10 cellular contexts compared by ENCODE assay signal in the genomic region with DNA sequence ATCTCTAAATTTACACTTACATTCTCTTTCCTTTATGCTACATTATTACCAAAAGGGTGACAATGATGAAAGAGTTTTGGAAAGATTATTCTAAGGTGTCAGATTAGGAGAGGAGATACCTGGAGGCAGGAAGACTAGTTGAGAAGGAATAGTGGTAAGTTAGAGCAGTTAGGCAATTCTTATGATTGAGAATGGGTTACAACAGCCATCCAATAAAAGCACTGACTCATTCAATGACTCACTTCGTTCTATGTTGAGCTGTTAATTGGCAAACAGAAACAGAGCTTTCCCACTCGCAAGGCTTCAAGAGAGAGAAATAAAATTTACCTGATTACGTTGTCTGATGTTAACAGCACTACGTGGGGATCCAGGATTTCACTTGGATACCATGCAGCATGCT. TPM values are rescaled to one million over a fixed set of nuclear protein-coding genes. Genes with fewer than 3 reads are reported as not detected.
DNase-seq lines count a peak whose midpoint lies in the region; ATAC-seq, FAIRE-seq and TF ChIP-seq lines count a peak whose summit lies in the region.
"Had no signal": no experiment of that assay in that cellular context is flagged by ENCODE, and none has a peak within 500 bp of the region (broad histone marks: within the 10 kb centered on the region; RNA-seq: fewer than 3 reads in every experiment).

No MANE protein-coding gene starts in this region.

- CTCF ChIA-PET in A549 (lab: Yijun Ruan, JAX) = interaction anchor here (1.1 to 2.1 kb wide), 4 partner anchors 9 to 1009 kb away, joined by 3 to 7 read pairs (median 6); a partner anchor contains a TSS

- H3K27ac Mint-ChIP-seq in HFFc6 = peak overlapping the region; percentile 92
- H3K27ac Mint-ChIP-seq in activated naive CD8-positive, alpha-beta T cell treated with anti-CD3 and anti-CD28 coated beads, Interleukin-2, amount 50 U/mL, for 24 hours = peak overlapping the region; percentile 72

- no peaks in the 10 kb centered on the region for H3K27me3 ChIP-seq in keratinocyte (ENCODE audit: control insufficient read depth, extremely low read depth, insufficient read depth, low read length)

- no peaks in the 10 kb centered on the region for H3K9me3 Mint-ChIP-seq in HFFc6
- H3K9me3 Mint-ChIP-seq in activated naive CD8-positive, alpha-beta T cell treated with anti-CD3 and anti-CD28 coated beads, Interleukin-2, amount 50 U/mL, for 24 hours = no peaks in the 10 kb centered on the region

- no peak overlapping the region for H3K27ac ChIP-seq in A549
- H3K27ac ChIP-seq in keratinocyte (ENCODE audit: control insufficient read depth, insufficient read depth, low read length) = peak overlapping the region; percentile 78

- FAIRE-seq in A549 (lab: Jason Lieb, UNC) = no peak
- FAIRE-seq in keratinocyte (lab: Jason Lieb, UNC) = peak; percentile 93

- no peak overlapping the region for H2AFZ ChIP-seq in keratinocyte (ENCODE audit: control insufficient read depth, low read length)

- DNase-seq in A549 (ENCODE audit: low read depth in 1 of 2, low spot score in 1 of 2) (peak in 1 of 2 experiments; percentile 25), HFFc6 (peak; percentile 89), keratinocyte (ENCODE audit: low read depth, low spot score) (no peak), islet precursor cell (no peak), SKM-1 treated with dmso at 0.1 percent for 144 hours (lab: John Stamatoyannopoulos, UW; ENCODE audit: unreplicated experiment) (no peak)
- no peak for DNase-seq in activated naive CD8-positive, alpha-beta T cell treated with anti-CD3 and anti-CD28 coated beads, Interleukin-2, amount 50 U/mL, for 24 hours
- DNase-seq: DMS79, left cardiac atrium had no signal

- H3K4me3 Mint-ChIP-seq in HFFc6 = peak overlapping the region; percentile 76
- H3K4me3 Mint-ChIP-seq in activated naive CD8-positive, alpha-beta T cell treated with anti-CD3 and anti-CD28 coated beads, Interleukin-2, amount 50 U/mL, for 24 hours = peak overlapping the region; percentile 17

- ATAC-seq in A549 (no peak), GM19023 (IDR thresholded peaks at IDR 0.05; ENCODE audit: unreplicated experiment) (no peak), GM21717 (IDR thresholded peaks at IDR 0.05; ENCODE audit: unreplicated experiment) (no peak)
- peak; percentile 74 for ATAC-seq in activated naive CD8-positive, alpha-beta T cell treated with anti-CD3 and anti-CD28 coated beads, Interleukin-2, amount 50 U/mL, for 24 hours

- H3K9ac ChIP-seq in keratinocyte (ENCODE audit: control insufficient read depth, extremely low read depth, insufficient read depth, low read length) = peak overlapping the region; percentile 57

- POLR2A ChIA-PET in A549 (lab: Yijun Ruan, JAX) = no interaction called here

- no peak for TF ChIP-seq CTCF in A549 (IDR thresholded peaks at IDR 0.05)
- TF ChIP-seq CTCF in HFFc6 (IDR thresholded peaks at IDR 0.05) = no peak
- TF ChIP-seq CTCF in keratinocyte (optimal IDR thresholded peaks at IDR 0.05 in 1 of 3, IDR thresholded peaks at IDR 0.05 in 1 of 3, conservative IDR thresholded peaks at IDR 0.05 in 1 of 3; ENCODE audit: extremely low read depth in 1 of 3, insufficient read depth in 2 of 3, low read length in 3 of 3) = no peak

- no peak for TF ChIP-seq EP300 in A549 (IDR thresholded peaks at IDR 0.05)

- H3K79me2 ChIP-seq in keratinocyte (ENCODE audit: control insufficient read depth, insufficient read depth, low read length) = peaks cover 44% of the 10 kb centered on the region

- peaks cover 43% of the 10 kb centered on the region for H3K36me3 Mint-ChIP-seq in HFFc6 (ENCODE audit: low read depth)
- peaks cover 56% of the 10 kb centered on the region for H3K36me3 Mint-ChIP-seq in activated naive CD8-positive, alpha-beta T cell treated with anti-CD3 and anti-CD28 coated beads, Interleukin-2, amount 50 U/mL, for 24 hours (ENCODE audit: low read depth)

- no peaks in the 10 kb centered on the region for H3K9me3 ChIP-seq in A549
- no peaks in the 10 kb centered on the region for H3K9me3 ChIP-seq in keratinocyte (ENCODE audit: control insufficient read depth, low read depth, low read length)

- peaks cover 18 to 34% of the 10 kb centered on the region in 2 experiments for H3K36me3 ChIP-seq in keratinocyte (ENCODE audit: control insufficient read depth in 2 of 2, extremely low read depth in 1 of 2, insufficient read depth in 2 of 2, low read length in 2 of 2)

- H3K4me2 ChIP-seq in A549 = peak overlapping the region; percentile 0; the same call in 1 of the 3 replicates
- peak overlapping the region; percentile 74 for H3K4me2 ChIP-seq in keratinocyte (ENCODE audit: control insufficient read depth, extremely low read depth, insufficient read depth, low read depth, low read length)

- H3K9me1 ChIP-seq in keratinocyte (ENCODE audit: control insufficient read depth, extremely low read depth, insufficient read depth, low read length) = peaks cover 3% of the 10 kb centered on the region

- no peaks in the 10 kb centered on the region for H4K20me1 ChIP-seq in keratinocyte (ENCODE audit: control insufficient read depth, extremely low read depth, insufficient read depth, low read length)

- no peak for TF ChIP-seq POLR2A in A549 (IDR thresholded peaks at IDR 0.05; ENCODE audit: low read length)

- H3K4me1 Mint-ChIP-seq in HFFc6 (ENCODE audit: low read depth) = peaks cover 20% of the 10 kb centered on the region
- H3K4me1 Mint-ChIP-seq in activated naive CD8-positive, alpha-beta T cell treated with anti-CD3 and anti-CD28 coated beads, Interleukin-2, amount 50 U/mL, for 24 hours = peaks cover 56% of the 10 kb centered on the region

- TF ChIP-seq RAD21 in A549 (conservative IDR thresholded peaks at IDR 0.05 in 1 of 2, IDR thresholded peaks at IDR 0.05 in 1 of 2) = no peak

- 66% methylated on average over 4 of the region's 4 CpGs for WGBS in A549 (ENCODE audit: missing lambda C conversion rate)

- dilution Hi-C loops in keratinocyte (cut with MboI; ENCODE audit: extremely low pct_ligation_motif_present, low sequenced_read_pairs) = no loop called here

- H3K4me3 ChIP-seq in A549 (no peak overlapping the region), keratinocyte (ENCODE audit: control insufficient read depth in 2 of 3, extremely low read depth in 1 of 3, insufficient read depth in 2 of 3, low read depth in 1 of 3, low read length in 3 of 3) (no peak overlapping the region)

- no peaks in the 10 kb centered on the region; the same call in 1 of the 2 replicates for H3K27me3 Mint-ChIP-seq in HFFc6 (ENCODE audit: insufficient read depth)
- H3K27me3 Mint-ChIP-seq in activated naive CD8-positive, alpha-beta T cell treated with anti-CD3 and anti-CD28 coated beads, Interleukin-2, amount 50 U/mL, for 24 hours = no peaks in the 10 kb centered on the region

- peaks cover 24% of the 10 kb centered on the region for H3K4me1 ChIP-seq in A549
- H3K4me1 ChIP-seq in keratinocyte (ENCODE audit: control insufficient read depth, extremely low read depth, insufficient read depth, low read length) = peaks cover 22% of the 10 kb centered on the region

RNA-seq across cellular contexts. Expression of a gene that starts 5.8 kb away (rescaled TPM):
- polyA plus RNA-seq in A549 (2011; rRNA removed) (175 and 180 TPM in 2 replicates), A549 (2017; fragmentation: RNase III; extraction: RNeasy Plus Mini Kit Qiagen cat#74134 plus additional on column Dnase treatment) (121 to 133 TPM (median 121 TPM) in 3 replicates), keratinocyte (53.6 to 81.5 TPM (median 64.9 TPM) in 3 replicates)
- polyA plus RNA-seq in A549 (2012; cell fraction: cytosol; rRNA removed) = 104 and 114 TPM in 2 replicates
- 70.5 and 76.3 TPM in 2 replicates for polyA plus RNA-seq in A549 (2012; cell fraction: nucleus; rRNA removed)
- polyA minus RNA-seq in A549 (2011; rRNA and poly(A)+ RNA removed) = 128 and 136 TPM in 2 replicates
- 10 to 100 TPM; 49.3 to 68.7 (median 64.2) TPM for total RNA-seq in HFFc6 (2021; fragmentation: NEBNext Ultra II Directional; extraction: Animal tissue kit (Norgen Biotek cat#: 25700))
- 49.1 TPM for polyA plus RNA-seq in keratinocyte (2011; ENCODE audit: low read depth)
- 48.9 and 81.0 TPM in 2 replicates for polyA plus RNA-seq in keratinocyte (2011; cell fraction: cytosol; rRNA removed)
- polyA plus RNA-seq in keratinocyte (2011; cell fraction: nucleus; rRNA removed) = 53.3 and 57.4 TPM in 2 replicates
- polyA plus RNA-seq in keratinocyte (2012; ENCODE audit: low replicate concordance) = 45.7 and 66.6 TPM in 2 replicates
- 46.5 to 113 TPM (median 52.8 TPM) in 3 replicates for polyA minus RNA-seq in keratinocyte
- polyA minus RNA-seq in keratinocyte (2011; cell fraction: cytosol; rRNA and poly(A)+ RNA removed) = 42.4 TPM
- polyA minus RNA-seq in keratinocyte (2011; cell fraction: nucleus; rRNA and poly(A)+ RNA removed) = 29.1 and 36.3 TPM in 2 replicates

RNA-seq across cellular contexts. Expression of a gene that starts 6.3 kb away (rescaled TPM):
- polyA plus RNA-seq in A549 (2011; rRNA removed) = 62.9 and 67.6 TPM in 2 replicates
- 38.2 and 49.2 TPM in 2 replicates for polyA plus RNA-seq in A549 (2012; cell fraction: cytosol; rRNA removed)
- 26.4 and 43.8 TPM in 2 replicates for polyA plus RNA-seq in A549 (2012; cell fraction: nucleus; rRNA removed)
- polyA plus RNA-seq in A549 (2017; fragmentation: RNase III; extraction: RNeasy Plus Mini Kit Qiagen cat#74134 plus additional on column Dnase treatment) = 71.9 to 81.2 TPM (median 72.8 TPM) in 3 replicates
- 24.1 and 26.2 TPM in 2 replicates for polyA minus RNA-seq in A549 (2011; rRNA and poly(A)+ RNA removed)
- 10 to 100 TPM; 20.4 to 25.6 (median 22.5) TPM for total RNA-seq in HFFc6 (2021; fragmentation: NEBNext Ultra II Directional; extraction: Animal tissue kit (Norgen Biotek cat#: 25700))
- 18.5 to 22.5 TPM (median 22.1 TPM) in 3 replicates for polyA plus RNA-seq in keratinocyte
- polyA plus RNA-seq in keratinocyte (2011; ENCODE audit: low read depth) = 24.3 TPM
- polyA plus RNA-seq in keratinocyte (2011; cell fraction: cytosol; rRNA removed) = 12.8 and 17.2 TPM in 2 replicates
- 30.3 and 33.9 TPM in 2 replicates for polyA plus RNA-seq in keratinocyte (2011; cell fraction: nucleus; rRNA removed)
- polyA plus RNA-seq in keratinocyte (2012; ENCODE audit: low replicate concordance) = 16.8 and 45.4 TPM in 2 replicates
- 2.6 to 13.3 TPM (median 8.7 TPM) in 3 replicates for polyA minus RNA-seq in keratinocyte
- polyA minus RNA-seq in keratinocyte (2011; cell fraction: cytosol; rRNA and poly(A)+ RNA removed) = 8.1 TPM
- 10.9 and 14.0 TPM in 2 replicates for polyA minus RNA-seq in keratinocyte (2011; cell fraction: nucleus; rRNA and poly(A)+ RNA removed)

RNA-seq across cellular contexts. Expression of a gene that starts 25.3 kb away (rescaled TPM):
- polyA plus RNA-seq in A549 (2011; rRNA removed) = 448 and 683 TPM in 2 replicates
- 405 and 410 TPM in 2 replicates for polyA plus RNA-seq in A549 (2012; cell fraction: cytosol; rRNA removed)
- polyA plus RNA-seq in A549 (2012; cell fraction: nucleus; rRNA removed) = 229 and 230 TPM in 2 replicates
- 527 to 609 TPM (median 557 TPM) in 3 replicates for polyA plus RNA-seq in A549 (2017; fragmentation: RNase III; extraction: RNeasy Plus Mini Kit Qiagen cat#74134 plus additional on column Dnase treatment)
- polyA minus RNA-seq in A549 (2011; rRNA and poly(A)+ RNA removed) = 196 and 215 TPM in 2 replicates
- total RNA-seq in HFFc6 (2021; fragmentation: NEBNext Ultra II Directional; extraction: Animal tissue kit (Norgen Biotek cat#: 25700)) = 100 to 1,000 TPM; 222 to 267 (median 235) TPM
- 176 to 431 TPM (median 394 TPM) in 3 replicates for polyA plus RNA-seq in keratinocyte
- polyA plus RNA-seq in keratinocyte (2011; ENCODE audit: low read depth) = 647 TPM
- polyA plus RNA-seq in keratinocyte (2011; cell fraction: cytosol; rRNA removed) = 302 and 508 TPM in 2 replicates
- polyA plus RNA-seq in keratinocyte (2011; cell fraction: nucleus; rRNA removed) = 161 and 229 TPM in 2 replicates
- 177 and 311 TPM in 2 replicates for polyA plus RNA-seq in keratinocyte (2012; ENCODE audit: low replicate concordance)
- polyA minus RNA-seq in keratinocyte = 60.9 to 239 TPM (median 98.3 TPM) in 3 replicates
- 196 TPM for polyA minus RNA-seq in keratinocyte (2011; cell fraction: cytosol; rRNA and poly(A)+ RNA removed)
- 30.1 and 49.1 TPM in 2 replicates for polyA minus RNA-seq in keratinocyte (2011; cell fraction: nucleus; rRNA and poly(A)+ RNA removed)

RNA-seq across cellular contexts. Expression of a gene that starts 55.1 kb away (rescaled TPM):
- polyA plus RNA-seq in A549 (2011; rRNA removed) (29.5 and 35.7 TPM in 2 replicates), A549 (2017; fragmentation: RNase III; extraction: RNeasy Plus Mini Kit Qiagen cat#74134 plus additional on column Dnase treatment) (26.7 to 30.4 TPM (median 27.8 TPM) in 3 replicates), keratinocyte (12.3 to 23.1 TPM (median 20.0 TPM) in 3 replicates)
- 22.6 and 27.4 TPM in 2 replicates for polyA plus RNA-seq in A549 (2012; cell fraction: cytosol; rRNA removed)
- 29.3 and 29.4 TPM in 2 replicates for polyA plus RNA-seq in A549 (2012; cell fraction: nucleus; rRNA removed)
- 44.9 and 53.7 TPM in 2 replicates for polyA minus RNA-seq in A549 (2011; rRNA and poly(A)+ RNA removed)
- 10 to 100 TPM; 16.8 to 18.9 (median 17.3) TPM for total RNA-seq in HFFc6 (2021; fragmentation: NEBNext Ultra II Directional; extraction: Animal tissue kit (Norgen Biotek cat#: 25700))
- 8.7 TPM for polyA plus RNA-seq in keratinocyte (2011; ENCODE audit: low read depth)
- polyA plus RNA-seq in keratinocyte (2011; cell fraction: cytosol; rRNA removed) = 14.2 and 15.1 TPM in 2 replicates
- 28.0 and 30.3 TPM in 2 replicates for polyA plus RNA-seq in keratinocyte (2011; cell fraction: nucleus; rRNA removed)
- polyA plus RNA-seq in keratinocyte (2012; ENCODE audit: low replicate concordance) = 7.0 and 19.2 TPM in 2 replicates
- polyA minus RNA-seq in keratinocyte = 25.4 to 49.2 TPM (median 33.8 TPM) in 3 replicates
- 19.0 TPM for polyA minus RNA-seq in keratinocyte (2011; cell fraction: cytosol; rRNA and poly(A)+ RNA removed)
- polyA minus RNA-seq in keratinocyte (2011; cell fraction: nucleus; rRNA and poly(A)+ RNA removed) = 18.5 and 29.9 TPM in 2 replicates
